In the genomic region with DNA sequence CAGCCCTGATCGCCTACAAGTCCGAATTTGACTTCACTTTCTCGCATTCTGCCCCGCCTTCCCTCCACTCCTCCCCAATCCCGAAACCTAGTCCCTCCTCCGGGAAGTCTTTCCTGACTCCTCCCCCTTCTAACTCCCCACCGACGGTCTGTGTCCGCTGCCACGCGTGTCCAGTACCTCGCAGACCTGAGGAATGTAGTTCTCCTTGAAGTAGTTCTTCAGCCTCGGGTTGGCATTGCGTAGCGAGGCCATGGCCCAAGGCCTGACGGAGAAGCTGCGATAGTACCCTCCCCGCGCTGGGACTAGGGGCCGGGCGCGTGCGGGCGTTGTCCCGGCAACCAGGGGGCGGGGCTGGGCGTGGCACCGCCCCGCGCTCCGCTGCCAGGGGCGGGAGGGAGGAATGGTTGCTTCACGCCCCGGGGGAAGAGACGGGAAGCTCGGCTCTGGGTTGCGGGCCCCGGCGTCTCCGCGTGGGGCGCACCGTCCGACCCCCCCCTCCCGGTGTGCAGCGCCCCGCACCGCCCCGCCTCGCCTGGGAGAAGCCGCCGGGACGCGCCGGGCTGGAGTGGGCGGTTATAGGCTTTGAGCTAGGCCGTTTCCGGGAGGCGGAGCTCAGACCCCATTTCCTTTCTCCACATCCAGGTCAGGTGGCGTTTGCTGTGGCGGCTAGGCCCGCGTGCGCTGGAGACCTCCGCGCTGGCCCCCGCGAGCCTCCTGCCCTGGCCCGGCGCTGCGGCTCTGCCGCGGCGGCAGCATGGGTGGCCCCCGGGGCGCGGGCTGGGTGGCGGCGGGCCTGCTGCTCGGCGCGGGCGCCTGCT, we compare ENCODE assay signal across 8 cellular contexts. TPM values are rescaled to one million over a fixed set of nuclear protein-coding genes. Genes with fewer than 3 reads are reported as not detected.
DNase-seq lines count a peak whose midpoint lies in the region; ATAC-seq and TF ChIP-seq lines count a peak whose summit lies in the region.

Gene ARMC10 (plus strand): TSS at position 622 of the 818 bp plus-strand sequence. CDS start 133 bp downstream, at position 755.
Gene FBXL13 (minus strand): TSS at position 278 of the 818 bp plus-strand sequence.

- TF ChIP-seq CTCF in HCT116 (IDR thresholded peaks at IDR 0.05 in 2 of 3, conservative IDR thresholded peaks at IDR 0.05 in 1 of 3; ENCODE audit: borderline replicate concordance in 1 of 3, insufficient read depth in 1 of 3, low read depth in 2 of 3, low read length in 2 of 3) (no peak), MM.1S (IDR thresholded peaks at IDR 0.05; ENCODE audit: low read length) (no peak; the same call in 1 of the 2 replicates), neutrophil (IDR thresholded peaks at IDR 0.05) (peak; percentile 93)

- DNase-seq in GF-D8 (lab: John Stamatoyannopoulos, UW) (peak; percentile 89), HCT116 (ENCODE audit: low read depth, low spot score) (peak; percentile 81), MM.1S (peak; percentile 91), SHP77 treated with DMSO at 0.1 percent for 48 hours (lab: John Stamatoyannopoulos, UW) (peak; percentile 74), foreskin melanocyte (peak; percentile 88), substantia nigra (lab: John Stamatoyannopoulos, UW) (peak; percentile 39 to 98 (median 93))
- peak; percentile 84 for DNase-seq in activated gamma-delta T cell treated with anti-CD3 and anti-CD28 coated beads, Interleukin-2, amount 50 U/mL, for 16 hours (ENCODE audit: low read depth)

- peaks cover 8% of the 10 kb centered on the region for H3F3A ChIP-seq in MM.1S (ENCODE audit: insufficient read depth, low read length)

- BruUV-seq in HCT116 (replicated peaks; lab: Mats Ljungman, UMichigan) = no TSS peak

- H3K4me2 ChIP-seq in HCT116 (ENCODE audit: low read length) (peak within 1 kb of the TSS; percentile 81), MM.1S (ENCODE audit: low read depth, low read length) (peak within 1 kb of the TSS; percentile 87)

- H3K4me3 ChIP-seq in HCT116 (replicated peaks in 1 of 2; ENCODE audit: low read depth in 1 of 2, low read length in 2 of 2) (peak within 1 kb of the TSS; percentile 76 to 86), MM.1S (ENCODE audit: low read length) (peak within 1 kb of the TSS; percentile 98), neutrophil (ENCODE audit: low read depth in 1 of 2, low read length in 1 of 2) (peak within 1 kb of the TSS; percentile 77 to 86)

- H3K9ac ChIP-seq in HCT116 (ENCODE audit: low read length) (peak within 1 kb of the TSS; percentile 83), MM.1S (ENCODE audit: low read length) (peak within 1 kb of the TSS; percentile 77)

- H3K4me1 ChIP-seq in HCT116 (ENCODE audit: control insufficient read depth in 1 of 2, insufficient read depth in 2 of 2, low read length in 2 of 2) (peaks cover 3 to 14% of the 10 kb centered on the region in 2 experiments; a peak in 2 of 4 replicates), MM.1S (ENCODE audit: low read length) (peaks cover 12% of the 10 kb centered on the region), neutrophil (ENCODE audit: control insufficient read depth in 1 of 2, insufficient read depth in 1 of 2, low read depth in 1 of 2, low read length in 1 of 2) (peaks cover 42 to 43% of the 10 kb centered on the region in 2 experiments)

- peak; percentile 85 for ATAC-seq in HCT116

- H4K20me1 ChIP-seq in HCT116 (ENCODE audit: insufficient read depth) (no peaks in the 10 kb centered on the region), MM.1S (ENCODE audit: insufficient read depth, low read length) (no peaks in the 10 kb centered on the region)

- H3K79me2 ChIP-seq in HCT116 (ENCODE audit: insufficient read depth, low read length) (peaks cover 43% of the 10 kb centered on the region), MM.1S (ENCODE audit: low read length) (peaks cover 24% of the 10 kb centered on the region)

- H3K27ac ChIP-seq in HCT116 (ENCODE audit: low read depth, low read length) = peak within 1 kb of the TSS; percentile 91
- H3K27ac ChIP-seq in MM.1S (ENCODE audit: low read length) = peak within 1 kb of the TSS; percentile 72; the same call in 1 of the 2 replicates
- H3K27ac ChIP-seq in neutrophil = peak within 1 kb of the TSS; percentile 82
- peak within 1 kb of the TSS; percentile 89 for H3K27ac ChIP-seq in substantia nigra (ENCODE audit: low read depth, low read length, poor library complexity, severe bottlenecking)

- peak; percentile 84 for TF ChIP-seq POLR2A in HCT116 (IDR thresholded peaks at IDR 0.05; ENCODE audit: borderline replicate concordance, extremely low read depth, insufficient read depth, insufficient read length)

- CTCF ChIA-PET in HCT116 (lab: Charles Lee) = interaction anchor here (0.6 to 3.0 kb wide), 7 partner anchors 9 to 332 kb away, joined by 3 to 18 read pairs (median 6); partner anchors contain the start of gene FAM185A

- H3K36me3 ChIP-seq in HCT116 (ENCODE audit: control insufficient read depth in 1 of 2, insufficient read depth in 2 of 2, low read length in 2 of 2) = no peaks in the 10 kb centered on the region
- no peaks in the 10 kb centered on the region for H3K36me3 ChIP-seq in MM.1S (replicated peaks; ENCODE audit: insufficient read depth, low read length)
- no peaks in the 10 kb centered on the region for H3K36me3 ChIP-seq in neutrophil

- H3K9me3 ChIP-seq in HCT116 (ENCODE audit: control insufficient read depth in 1 of 2, insufficient read depth in 1 of 2, low read depth in 1 of 2, low read length in 2 of 2) (no peaks in the 10 kb centered on the region), MM.1S (replicated peaks; ENCODE audit: insufficient read depth, low read length) (no peaks in the 10 kb centered on the region), neutrophil (no peaks in the 10 kb centered on the region)

- POLR2A ChIA-PET in HCT116 (lab: Charles Lee) = interaction anchor here (0.8 to 1.5 kb wide), 3 partner anchors 13 to 326 kb away, joined by 4 to 7 read pairs (median 4); partner anchors contain the start of genes FAM185A and NAPEPLD

- H2AFZ ChIP-seq in HCT116 (ENCODE audit: low read depth, low read length, poor library complexity, severe bottlenecking) (peak within 1 kb of the TSS; percentile 63), MM.1S (ENCODE audit: low read length) (peak within 1 kb of the TSS; percentile 99)

- RAD21 ChIA-PET in HCT116 (lab: Charles Lee; ENCODE audit: low non-redundant PET in 1 of 2, low total read pairs in 2 of 2, uncharacterized antibody in 2 of 2, unreplicated experiment in 2 of 2) = interaction anchor here in 1 of 2 experiments (1.0 kb wide), 1 partner anchor 13 kb away, joined by 17 read pairs; no protein-coding TSS in a partner anchor

- H3K9me2 ChIP-seq in HCT116 (ENCODE audit: insufficient read depth) = no peaks in the 10 kb centered on the region
- no peaks in the 10 kb centered on the region for H3K9me2 ChIP-seq in MM.1S (replicated peaks; ENCODE audit: insufficient read depth, low read length)

- intact Hi-C loops in HCT116 (cut with micrococcal nuclease) = loop anchor here (5.0 to 10.0 kb wide), 2 partner anchors 327 to 330 kb away; partner anchors contain the start of gene FAM185A

- H3K27me3 ChIP-seq in HCT116 (ENCODE audit: insufficient read depth, low read length) = no peaks in the 10 kb centered on the region
- no peaks in the 10 kb centered on the region for H3K27me3 ChIP-seq in MM.1S (replicated peaks; ENCODE audit: insufficient read depth, low read length)
- no peaks in the 10 kb centered on the region for H3K27me3 ChIP-seq in neutrophil

- no peak for TF ChIP-seq RAD21 in HCT116 (IDR thresholded peaks at IDR 0.05; ENCODE audit: low read depth)

TF ChIP-seq in HCT116, 20 proteins besides CTCF, POLR2A, EP300 and RAD21:
- no peak for TF ChIP-seq CEBPB (IDR thresholded peaks at IDR 0.05; ENCODE audit: low read depth)
- peak; percentile 74 for TF ChIP-seq TCF7L2 (IDR thresholded peaks at IDR 0.05; ENCODE audit: borderline replicate concordance, extremely low read depth, insufficient read depth, insufficient read length)
- peak; percentile 94 for TF ChIP-seq ZFX (IDR thresholded peaks at IDR 0.05)
- TF ChIP-seq SIN3A (IDR thresholded peaks at IDR 0.05; ENCODE audit: low read depth) = peak; percentile 64
- TF ChIP-seq SP1 (IDR thresholded peaks at IDR 0.05; ENCODE audit: low read depth) = peak; percentile 82
- no peak; the same call in 1 of the 2 replicates for TF ChIP-seq SRF (IDR thresholded peaks at IDR 0.05; ENCODE audit: low read depth)
- peak; percentile 88 for TF ChIP-seq POLR2AphosphoS5 (IDR thresholded peaks at IDR 0.05; ENCODE audit: low read depth, low read length)
- TF ChIP-seq MAX (IDR thresholded peaks at IDR 0.05) = peak; percentile 83
- TF ChIP-seq, protein P1, sequence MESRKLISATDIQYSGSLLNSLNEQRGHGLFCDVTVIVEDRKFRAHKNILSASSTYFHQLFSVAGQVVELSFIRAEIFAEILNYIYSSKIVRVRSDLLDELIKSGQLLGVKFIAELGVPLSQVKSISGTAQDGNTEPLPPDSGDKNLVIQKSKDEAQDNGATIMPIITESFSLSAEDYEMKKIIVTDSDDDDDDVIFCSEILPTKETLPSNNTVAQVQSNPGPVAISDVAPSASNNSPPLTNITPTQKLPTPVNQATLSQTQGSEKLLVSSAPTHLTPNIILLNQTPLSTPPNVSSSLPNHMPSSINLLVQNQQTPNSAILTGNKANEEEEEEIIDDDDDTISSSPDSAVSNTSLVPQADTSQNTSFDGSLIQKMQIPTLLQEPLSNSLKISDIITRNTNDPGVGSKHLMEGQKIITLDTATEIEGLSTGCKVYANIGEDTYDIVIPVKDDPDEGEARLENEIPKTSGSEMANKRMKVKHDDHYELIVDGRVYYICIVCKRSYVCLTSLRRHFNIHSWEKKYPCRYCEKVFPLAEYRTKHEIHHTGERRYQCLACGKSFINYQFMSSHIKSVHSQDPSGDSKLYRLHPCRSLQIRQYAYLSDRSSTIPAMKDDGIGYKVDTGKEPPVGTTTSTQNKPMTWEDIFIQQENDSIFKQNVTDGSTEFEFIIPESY (IDR thresholded peaks at IDR 0.05; ENCODE audit: extremely low read depth, insufficient replicate concordance, low read length) = peak; percentile 7
- no peak for TF ChIP-seq EZH2 (IDR thresholded peaks at IDR 0.05)
- TF ChIP-seq CBX3 (IDR thresholded peaks at IDR 0.05; ENCODE audit: low read depth) = no peak; the same call in 1 of the 2 replicates

RNA-seq across cellular contexts. Expression of gene ARMC10, which starts in this region (rescaled TPM):
- 53.3 TPM for total RNA-seq in HCT116 (2021; ENCODE audit: unreplicated experiment)
- 21.4 and 28.7 TPM in 2 replicates for polyA plus RNA-seq in HCT116 (2012)

RNA-seq across cellular contexts. Expression of gene FBXL13, which starts in this region (rescaled TPM):
- total RNA-seq in HCT116 (2021; ENCODE audit: unreplicated experiment) = 1.0 TPM
- 0.29 and 0.95 TPM in 2 replicates for polyA plus RNA-seq in HCT116 (2012)

Comparison
In these comparisons a context has a peak if more than half of its experiments do, and no peak if none do; other contexts are left out.
1. Peak in every context shown above with its lines: DNase-seq, ATAC-seq, H3K4me3 ChIP-seq and H3K27ac ChIP-seq.